15 cellular contexts compared by ENCODE assay signal in the genomic region with DNA sequence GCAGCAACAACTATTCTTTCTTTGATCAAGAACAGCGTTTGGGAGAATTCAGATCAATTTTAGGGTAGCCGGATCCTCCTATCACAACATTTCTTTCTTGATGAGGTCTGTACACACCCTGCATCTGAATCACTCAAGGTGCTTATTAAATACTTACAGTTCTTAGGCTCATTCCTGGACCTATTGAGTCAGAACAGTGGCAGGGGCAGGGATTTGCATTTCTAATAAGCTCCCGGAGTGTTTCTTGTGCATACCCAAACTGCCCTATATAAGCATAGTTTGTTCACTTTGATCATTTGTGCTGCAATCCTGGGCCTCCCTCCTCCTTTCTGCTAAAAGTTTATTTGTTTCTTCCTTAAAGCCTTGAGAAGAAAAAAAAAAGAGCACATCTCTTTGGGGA.
DNase-seq lines count a peak whose midpoint lies in the region; ATAC-seq and TF ChIP-seq lines count a peak whose summit lies in the region.
"Had no signal": no experiment of that assay in that cellular context is flagged by ENCODE, and none has a peak within 500 bp of the region (broad histone marks: within the 10 kb centered on the region; RNA-seq: fewer than 3 reads in every experiment).

No MANE protein-coding gene starts in this region.

- H3K27ac Mint-ChIP-seq in T-helper 2 cell treated with Interferon-gamma antibody and Interleukin-4, amounts not matched to agents 5 μg/mL and 100 μg/mL, for 36 hours: no peak overlapping the region
- H3K27ac Mint-ChIP-seq: CD8-positive, alpha-beta T cell; IgD-negative memory B cell had no signal

- H3K4me3 ChIP-seq in osteoblast (ENCODE audit: insufficient read depth, low read length): no peak overlapping the region

- no peaks in the 10 kb centered on the region for H3K27me3 Mint-ChIP-seq in T-helper 2 cell treated with Interferon-gamma antibody and Interleukin-4, amounts not matched to agents 5 μg/mL and 100 μg/mL, for 36 hours (ENCODE audit: low read depth)

- in situ Hi-C loops in ACHN (cut with HindIII; ENCODE audit: low pct_ligation_motif_present, low pct_unique_long_range_greater_than_20kb, low sequenced_read_pairs): no loop called here

- H3K79me2 ChIP-seq in osteoblast (ENCODE audit: insufficient read depth, low read length): no peaks in the 10 kb centered on the region

- TF ChIP-seq CTCF in osteoblast (IDR thresholded peaks at IDR 0.05; ENCODE audit: extremely low read depth, low read depth, low read length): no peak

- H3K4me1 Mint-ChIP-seq in T-helper 2 cell treated with Interferon-gamma antibody and Interleukin-4, amounts not matched to agents 5 μg/mL and 100 μg/mL, for 36 hours (ENCODE audit: low read depth): no peaks in the 10 kb centered on the region
- H3K4me1 Mint-ChIP-seq: CD14-positive monocyte had no signal

- no peak overlapping the region for H2AFZ ChIP-seq in osteoblast (ENCODE audit: low read length)

- H3K36me3 ChIP-seq in osteoblast (ENCODE audit: insufficient read depth, low read length): no peaks in the 10 kb centered on the region

- DNase-seq in ACHN (peak; percentile 13), NCI-H69 (lab: John Stamatoyannopoulos, UW) (peak; percentile 10), epithelial cell of prostate (ENCODE audit: low read depth, low spot score) (peak; percentile 3), osteoblast (ENCODE audit: insufficient read length, low spot score, missing footprints) (peak; percentile 15), Kasumi-1 (lab: John Stamatoyannopoulos, UW) (no peak), NCI-H2107 (lab: John Stamatoyannopoulos, UW) (no peak)
- DNase-seq in T-helper 2 cell treated with Interferon-gamma antibody and Interleukin-4, amounts not matched to agents 5 μg/mL and 100 μg/mL, for 36 hours (ENCODE audit: low spot score): no peak
- DNase-seq: CD8-positive, alpha-beta T cell; COR-L47; DND-41; GDM1 had no signal

- H3K27ac ChIP-seq in epithelial cell of prostate: no peak overlapping the region
- H3K27ac ChIP-seq in osteoblast (ENCODE audit: low read depth, low read length): no peak overlapping the region

- no peaks in the 10 kb centered on the region for H3K9me3 ChIP-seq in osteoblast (ENCODE audit: low read depth, low read length)

- H3K4me2 ChIP-seq in osteoblast (ENCODE audit: insufficient read depth, low read length): no peak overlapping the region

- no peaks in the 10 kb centered on the region for H3K4me1 ChIP-seq in osteoblast (ENCODE audit: insufficient read depth, low read length)

- no peaks in the 10 kb centered on the region for H3K9me3 Mint-ChIP-seq in T-helper 2 cell treated with Interferon-gamma antibody and Interleukin-4, amounts not matched to agents 5 μg/mL and 100 μg/mL, for 36 hours
- H3K9me3 Mint-ChIP-seq: CD8-positive, alpha-beta T cell; IgD-negative memory B cell had no signal

- H3K36me3 Mint-ChIP-seq in T-helper 2 cell treated with Interferon-gamma antibody and Interleukin-4, amounts not matched to agents 5 μg/mL and 100 μg/mL, for 36 hours (ENCODE audit: low read depth): no peaks in the 10 kb centered on the region
- H3K36me3 Mint-ChIP-seq: CD14-positive monocyte; CD8-positive, alpha-beta T cell had no signal

- H3K4me3 Mint-ChIP-seq in T-helper 2 cell treated with Interferon-gamma antibody and Interleukin-4, amounts not matched to agents 5 μg/mL and 100 μg/mL, for 36 hours: no peak overlapping the region
- H3K4me3 Mint-ChIP-seq: CD14-positive monocyte; CD8-positive, alpha-beta T cell; IgD-negative memory B cell had no signal

- no peak for ATAC-seq in HG03108 (IDR thresholded peaks at IDR 0.05; ENCODE audit: unreplicated experiment)
- ATAC-seq: CD8-positive, alpha-beta T cell; HCT116 had no signal

- no peaks in the 10 kb centered on the region for H3K27me3 ChIP-seq in osteoblast (ENCODE audit: insufficient read depth, low read length)

- no peaks in the 10 kb centered on the region for H4K20me1 ChIP-seq in osteoblast (ENCODE audit: insufficient read depth, low read length)

Comparison
In these comparisons a context has a peak if more than half of its experiments do, and no peak if none do; other contexts are left out.
1. DNase-seq: peak in ACHN (single experiment), NCI-H69 (single experiment), epithelial cell of prostate (single experiment) and osteoblast (single experiment); none in Kasumi-1 (0 of 2), NCI-H2107 (single experiment) and T-helper 2 cell treated with Interferon-gamma antibody and Interleukin-4, amounts not matched to agents 5 μg/mL and 100 μg/mL, for 36 hours (single experiment).